In genomic region chr16:69762843-69763556, GRCh38 we compare ENCODE assay signal across 8 cellular contexts. TPM values are rescaled to one million over a fixed set of nuclear protein-coding genes. Genes with fewer than 3 reads are reported as not detected.
A peak's percentile ranks its signal among the peaks of the same experiment; 100 is the strongest.
DNase-seq lines count a peak whose midpoint lies in the region; ATAC-seq and TF ChIP-seq lines count a peak whose summit lies in the region.

No MANE protein-coding gene starts in this region.

- peak; percentile 9 for ATAC-seq in GM19351 (IDR thresholded peaks at IDR 0.05; ENCODE audit: unreplicated experiment)

- H3K27me3 ChIP-seq in AG04450 (ENCODE audit: control insufficient read depth, insufficient read depth, low read length) (no peaks in the 10 kb centered on the region), breast epithelium (no peaks in the 10 kb centered on the region), subcutaneous abdominal adipose tissue (ENCODE audit: control insufficient read depth in 5 of 5, insufficient read depth in 4 of 5, low read length in 5 of 5) (no peaks in the 10 kb centered on the region)

- intact Hi-C loops in breast epithelium (cut with DNase I; ENCODE audit: low total_unique reads) = no loop called here

- H3K4me3 ChIP-seq in AG04450 (ENCODE audit: low read depth, low read length) (peak overlapping the region; percentile 98), breast epithelium (peak overlapping the region; percentile 89 to 95 (median 91)), subcutaneous abdominal adipose tissue (ENCODE audit: low read depth in 1 of 5, low read length in 5 of 5) (peak overlapping the region; percentile 89 to 99 (median 96))

- TF ChIP-seq POLR2A in breast epithelium (IDR thresholded peaks at IDR 0.05) = no peak

- POLR2A ChIA-PET in AG04450 (lab: Yijun Ruan, JAX) = interaction anchor here (1.0 kb wide), 1 partner anchor 37 kb away, joined by 6 read pairs; the partner anchor contains the start of gene NQO1

- TF ChIP-seq CTCF in AG04450 (IDR thresholded peaks at IDR 0.05; ENCODE audit: low read depth, low read length) (no peak), breast epithelium (IDR thresholded peaks at IDR 0.05) (no peak)

- H3K9ac ChIP-seq in subcutaneous abdominal adipose tissue (ENCODE audit: low read length in 5 of 5) = peak overlapping the region; percentile 85 to 98 (median 92)

- H3K9me3 ChIP-seq in AG04450 (ENCODE audit: control insufficient read depth, insufficient read depth, low read length) (no peaks in the 10 kb centered on the region), breast epithelium (no peaks in the 10 kb centered on the region), subcutaneous abdominal adipose tissue (ENCODE audit: control insufficient read depth in 5 of 5, low read length in 5 of 5) (no peaks in the 10 kb centered on the region)

- H3K4me1 ChIP-seq in breast epithelium (peaks cover 0 to 5% of the 10 kb centered on the region in 2 donors), subcutaneous abdominal adipose tissue (ENCODE audit: control insufficient read depth in 5 of 5, insufficient read depth in 5 of 5, low read length in 5 of 5) (peaks cover 0 to 20% (median 18%) of the 10 kb centered on the region in 5 donors)

- no peaks in the 10 kb centered on the region for H3K36me3 ChIP-seq in breast epithelium
- no peaks in the 10 kb centered on the region for H3K36me3 ChIP-seq in subcutaneous abdominal adipose tissue (ENCODE audit: control insufficient read depth in 5 of 5, insufficient read depth in 5 of 5, low read length in 5 of 5)

- DNase-seq in AG04450 (ENCODE audit: low read depth, low spot score) = no peak
- peak; percentile 28 for DNase-seq in NCI-H226
- no peak for DNase-seq in breast epithelium (ENCODE audit: low spot score in 2 of 2)
- DNase-seq in kidney glomerular epithelial cell (lab: John Stamatoyannopoulos, UW) = peak; percentile 65
- no peak for DNase-seq in COLO829 (ENCODE audit: low spot score)
- no peak for DNase-seq in NCI-H1092 (lab: John Stamatoyannopoulos, UW)

- H3K27ac ChIP-seq in AG04450 (ENCODE audit: low read depth, low read length) = peak overlapping the region; percentile 80
- peak overlapping the region; percentile 93 to 97 for H3K27ac ChIP-seq in breast epithelium
- peak overlapping the region; percentile 90 for H3K27ac ChIP-seq in subcutaneous abdominal adipose tissue (ENCODE audit: low read depth, low read length)

- CTCF ChIA-PET in AG04450 (lab: Charles Lee) = interaction anchor here (0.6 to 3.6 kb wide), 4 partner anchors 9 to 167 kb away, joined by 3 to 12 read pairs (median 8); partner anchors contain the start of gene NOB1

RNA-seq across cellular contexts. Expression of gene WWP2, which starts 0.9 kb away (rescaled TPM):
- polyA plus RNA-seq in AG04450 (2011; rRNA removed) = 13.1 and 13.4 TPM in 2 replicates
- polyA minus RNA-seq in AG04450 (2011; rRNA and poly(A)+ RNA removed) = 15.5 and 28.4 TPM in 2 replicates
- 10 to 100 TPM; 34.1 to 46.5 (median 34.7) TPM for total RNA-seq in breast epithelium

RNA-seq across cellular contexts. Expression of gene NOB1, which starts 8.3 kb away (rescaled TPM):
- 58.7 TPM in 2 replicates for polyA plus RNA-seq in AG04450 (2011; rRNA removed)
- 63.9 and 83.2 TPM in 2 replicates for polyA minus RNA-seq in AG04450 (2011; rRNA and poly(A)+ RNA removed)
- 10 to 100 TPM; 41.6 to 45.8 (median 41.8) TPM for total RNA-seq in breast epithelium

RNA-seq across cellular contexts. Expression of gene NQO1, which starts 36.6 kb away (rescaled TPM):
- polyA plus RNA-seq in AG04450 (2011; rRNA removed) = 557 and 580 TPM in 2 replicates
- 211 and 216 TPM in 2 replicates for polyA minus RNA-seq in AG04450 (2011; rRNA and poly(A)+ RNA removed)
- total RNA-seq in breast epithelium = 100 to 1,000 TPM; 116 to 188 (median 133) TPM

Comparison
In these comparisons a context has a peak if more than half of its experiments do, and no peak if none do; other contexts are left out.
1. DNase-seq: peak in NCI-H226 (single experiment) and kidney glomerular epithelial cell (single experiment); none in AG04450 (single experiment), breast epithelium (0 of 2), COLO829 (single experiment) and NCI-H1092 (single experiment).
2. Peak in every context shown above with its lines, with median percentiles within 50 percentile points of each other: H3K27ac ChIP-seq and H3K4me3 ChIP-seq.